Comparison of ENCODE assay signal across 1 cellular context in genomic region chr6:142926177-142926493, GRCh38.
TF ChIP-seq lines count a peak whose summit lies in the region.

No MANE protein-coding gene starts in this region.

TF ChIP-seq in GM12878, 131 proteins besides CTCF, POLR2A, EP300 and RAD21 (continued from another document):
- 0 out of 2 replicates have a peak, but pooled peaks have one; percentile 18 for TF ChIP-seq MLLT1 (IDR thresholded peaks at IDR 0.05)
- TF ChIP-seq TCF7 (IDR thresholded peaks at IDR 0.05; ENCODE audit: borderline replicate concordance): peak; percentile 46; the same call in 1 of the 2 replicates
- TF ChIP-seq, protein P1, sequence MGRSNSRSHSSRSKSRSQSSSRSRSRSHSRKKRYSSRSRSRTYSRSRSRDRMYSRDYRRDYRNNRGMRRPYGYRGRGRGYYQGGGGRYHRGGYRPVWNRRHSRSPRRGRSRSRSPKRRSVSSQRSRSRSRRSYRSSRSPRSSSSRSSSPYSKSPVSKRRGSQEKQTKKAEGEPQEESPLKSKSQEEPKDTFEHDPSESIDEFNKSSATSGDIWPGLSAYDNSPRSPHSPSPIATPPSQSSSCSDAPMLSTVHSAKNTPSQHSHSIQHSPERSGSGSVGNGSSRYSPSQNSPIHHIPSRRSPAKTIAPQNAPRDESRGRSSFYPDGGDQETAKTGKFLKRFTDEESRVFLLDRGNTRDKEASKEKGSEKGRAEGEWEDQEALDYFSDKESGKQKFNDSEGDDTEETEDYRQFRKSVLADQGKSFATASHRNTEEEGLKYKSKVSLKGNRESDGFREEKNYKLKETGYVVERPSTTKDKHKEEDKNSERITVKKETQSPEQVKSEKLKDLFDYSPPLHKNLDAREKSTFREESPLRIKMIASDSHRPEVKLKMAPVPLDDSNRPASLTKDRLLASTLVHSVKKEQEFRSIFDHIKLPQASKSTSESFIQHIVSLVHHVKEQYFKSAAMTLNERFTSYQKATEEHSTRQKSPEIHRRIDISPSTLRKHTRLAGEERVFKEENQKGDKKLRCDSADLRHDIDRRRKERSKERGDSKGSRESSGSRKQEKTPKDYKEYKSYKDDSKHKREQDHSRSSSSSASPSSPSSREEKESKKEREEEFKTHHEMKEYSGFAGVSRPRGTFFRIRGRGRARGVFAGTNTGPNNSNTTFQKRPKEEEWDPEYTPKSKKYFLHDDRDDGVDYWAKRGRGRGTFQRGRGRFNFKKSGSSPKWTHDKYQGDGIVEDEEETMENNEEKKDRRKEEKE (IDR thresholded peaks at IDR 0.05): no peak
- no peak for TF ChIP-seq CBX5 (IDR thresholded peaks at IDR 0.05; ENCODE audit: low read depth)
- peak; percentile 20; the same call in 1 of the 2 replicates for TF ChIP-seq PML (IDR thresholded peaks at IDR 0.05; ENCODE audit: low read length)
- TF ChIP-seq ATF7 (IDR thresholded peaks at IDR 0.05; ENCODE audit: low read depth): no peak
- peak; percentile 35; the same call in 1 of the 2 replicates for TF ChIP-seq MTA3 (IDR thresholded peaks at IDR 0.05; ENCODE audit: borderline replicate concordance, low read length)
- TF ChIP-seq FOXM1 (IDR thresholded peaks at IDR 0.05; ENCODE audit: low read depth, low read length): peak; percentile 21; the same call in 1 of the 2 replicates
- TF ChIP-seq NFXL1 (IDR thresholded peaks at IDR 0.05; ENCODE audit: borderline replicate concordance): no peak
- TF ChIP-seq CREM (IDR thresholded peaks at IDR 0.05; ENCODE audit: low read depth): no peak
- TF ChIP-seq KLF5 (IDR thresholded peaks at IDR 0.05; ENCODE audit: partially characterized antibody): no peak
- no peak for TF ChIP-seq ASH2L (IDR thresholded peaks at IDR 0.05; ENCODE audit: borderline replicate concordance, low read depth)
- TF ChIP-seq, protein P2, sequence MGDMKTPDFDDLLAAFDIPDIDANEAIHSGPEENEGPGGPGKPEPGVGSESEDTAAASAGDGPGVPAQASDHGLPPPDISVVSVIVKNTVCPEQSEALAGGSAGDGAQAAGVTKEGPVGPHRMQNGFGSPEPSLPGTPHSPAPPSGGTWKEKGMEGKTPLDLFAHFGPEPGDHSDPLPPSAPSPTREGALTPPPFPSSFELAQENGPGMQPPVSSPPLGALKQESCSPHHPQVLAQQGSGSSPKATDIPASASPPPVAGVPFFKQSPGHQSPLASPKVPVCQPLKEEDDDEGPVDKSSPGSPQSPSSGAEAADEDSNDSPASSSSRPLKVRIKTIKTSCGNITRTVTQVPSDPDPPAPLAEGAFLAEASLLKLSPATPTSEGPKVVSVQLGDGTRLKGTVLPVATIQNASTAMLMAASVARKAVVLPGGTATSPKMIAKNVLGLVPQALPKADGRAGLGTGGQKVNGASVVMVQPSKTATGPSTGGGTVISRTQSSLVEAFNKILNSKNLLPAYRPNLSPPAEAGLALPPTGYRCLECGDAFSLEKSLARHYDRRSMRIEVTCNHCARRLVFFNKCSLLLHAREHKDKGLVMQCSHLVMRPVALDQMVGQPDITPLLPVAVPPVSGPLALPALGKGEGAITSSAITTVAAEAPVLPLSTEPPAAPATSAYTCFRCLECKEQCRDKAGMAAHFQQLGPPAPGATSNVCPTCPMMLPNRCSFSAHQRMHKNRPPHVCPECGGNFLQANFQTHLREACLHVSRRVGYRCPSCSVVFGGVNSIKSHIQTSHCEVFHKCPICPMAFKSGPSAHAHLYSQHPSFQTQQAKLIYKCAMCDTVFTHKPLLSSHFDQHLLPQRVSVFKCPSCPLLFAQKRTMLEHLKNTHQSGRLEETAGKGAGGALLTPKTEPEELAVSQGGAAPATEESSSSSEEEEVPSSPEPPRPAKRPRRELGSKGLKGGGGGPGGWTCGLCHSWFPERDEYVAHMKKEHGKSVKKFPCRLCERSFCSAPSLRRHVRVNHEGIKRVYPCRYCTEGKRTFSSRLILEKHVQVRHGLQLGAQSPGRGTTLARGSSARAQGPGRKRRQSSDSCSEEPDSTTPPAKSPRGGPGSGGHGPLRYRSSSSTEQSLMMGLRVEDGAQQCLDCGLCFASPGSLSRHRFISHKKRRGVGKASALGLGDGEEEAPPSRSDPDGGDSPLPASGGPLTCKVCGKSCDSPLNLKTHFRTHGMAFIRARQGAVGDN (IDR thresholded peaks at IDR 0.05): no peak
TF ChIP-seq in GM12878: peak in this region for 8.
